In the genomic region with DNA sequence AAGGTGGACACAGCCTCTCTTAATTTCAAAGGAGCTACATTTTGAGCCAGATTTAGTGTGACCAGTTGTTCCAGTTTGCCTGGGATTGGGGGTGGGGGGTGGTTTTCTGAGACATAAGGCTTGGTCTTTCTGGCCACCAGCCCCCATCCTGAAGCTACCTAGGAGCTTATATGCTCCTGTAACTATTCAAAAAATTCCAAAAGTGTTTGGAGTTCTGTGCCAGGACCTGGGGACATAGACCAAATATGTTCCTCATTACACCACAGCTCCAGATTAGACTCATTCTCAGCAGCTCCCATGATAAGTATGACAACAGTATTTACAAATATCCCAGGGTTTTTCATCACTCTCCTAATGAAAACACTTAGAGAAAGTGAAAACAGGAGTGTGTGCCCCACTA, we compare ENCODE assay signal across 25 cellular contexts.
"Had no signal": no experiment of that assay in that cellular context is flagged by ENCODE, and none has a peak within 500 bp of the region (broad histone marks: within the 10 kb centered on the region; RNA-seq: fewer than 3 reads in every experiment).

No MANE protein-coding gene starts in this region.

- H3K4me3 Mint-ChIP-seq: activated B cell treated with CpG ODN at 0.5 μM for 24 hours; activated CD4-positive, alpha-beta T cell treated with anti-CD3 and anti-CD28 coated beads for 36 hours; activated naive CD8-positive, alpha-beta T cell treated with anti-CD3 and anti-CD28 coated beads, Interleukin-2, amount 10 ng/mL, durations not matched to agents 7 days and 5 days; natural killer cell treated with Interleukin-12 subunit alpha and Interleukin-12 subunit beta and Interleukin-15 and Interleukin-18, amount 100 ng/mL, for 72 hours; stimulated activated naive CD8-positive, alpha-beta T cell treated with anti-CD3 and anti-CD28 coated beads, Interleukin-15, amount 100 ng/mL, for 72 hours; T-helper 17 cell; type B pancreatic cell had no signal

- H3K36me3 ChIP-seq: esophagus muscularis mucosa, gastroesophageal sphincter, prostate gland, right atrium auricular region, suprapubic skin had no signal

- H3K27me3 Mint-ChIP-seq: activated B cell treated with CpG ODN at 0.5 μM for 24 hours, type B pancreatic cell had no signal

- ATAC-seq: activated CD4-positive, alpha-beta T cell treated with anti-CD3 and anti-CD28 coated beads for 36 hours; body of pancreas; gastroesophageal sphincter; left ventricle myocardium superior; natural killer cell treated with Interleukin-12 subunit alpha and Interleukin-12 subunit beta and Interleukin-15 and Interleukin-18, amount 100 ng/mL, for 72 hours; stimulated activated naive CD8-positive, alpha-beta T cell treated with anti-CD3 and anti-CD28 coated beads, Interleukin-15, amount 100 ng/mL, for 72 hours; T-helper 17 cell had no signal

- H3K9me3 ChIP-seq: body of pancreas, esophagus muscularis mucosa, gastroesophageal sphincter, prostate gland, right atrium auricular region, suprapubic skin had no signal

- FAIRE-seq: islet of Langerhans had no signal

- H3K4me1 Mint-ChIP-seq: activated CD4-positive, alpha-beta T cell treated with anti-CD3 and anti-CD28 coated beads for 36 hours; activated naive CD8-positive, alpha-beta T cell treated with anti-CD3 and anti-CD28 coated beads, Interleukin-2, amount 10 ng/mL, durations not matched to agents 7 days and 5 days; stimulated activated naive CD8-positive, alpha-beta T cell treated with anti-CD3 and anti-CD28 coated beads, Interleukin-15, amount 100 ng/mL, for 72 hours; T-helper 17 cell had no signal

- H3K36me3 Mint-ChIP-seq: activated naive CD8-positive, alpha-beta T cell treated with anti-CD3 and anti-CD28 coated beads, Interleukin-2, amount 10 ng/mL, durations not matched to agents 7 days and 5 days; natural killer cell treated with Interleukin-12 subunit alpha and Interleukin-12 subunit beta and Interleukin-15 and Interleukin-18, amount 100 ng/mL, for 72 hours; type B pancreatic cell had no signal

- H3K4me3 ChIP-seq: body of pancreas, esophagus muscularis mucosa, gastroesophageal sphincter, prostate gland, right atrium auricular region, suprapubic skin had no signal

- H3K27me3 ChIP-seq: body of pancreas, esophagus muscularis mucosa, gastroesophageal sphincter, right atrium auricular region, suprapubic skin had no signal

- H3K27ac Mint-ChIP-seq: activated B cell treated with CpG ODN at 0.5 μM for 24 hours; activated CD4-positive, alpha-beta T cell treated with anti-CD3 and anti-CD28 coated beads for 36 hours; activated naive CD8-positive, alpha-beta T cell treated with anti-CD3 and anti-CD28 coated beads, Interleukin-2, amount 10 ng/mL, durations not matched to agents 7 days and 5 days; T-helper 17 cell had no signal

- H3K4me1 ChIP-seq: body of pancreas, esophagus muscularis mucosa, gastroesophageal sphincter, prostate gland, right atrium auricular region had no signal

- H3K27ac ChIP-seq: body of pancreas, esophagus muscularis mucosa, gastroesophageal sphincter, prostate gland, right atrium auricular region, suprapubic skin had no signal

- H3K9me3 Mint-ChIP-seq: activated B cell treated with CpG ODN at 0.5 μM for 24 hours; activated naive CD8-positive, alpha-beta T cell treated with anti-CD3 and anti-CD28 coated beads, Interleukin-2, amount 10 ng/mL, durations not matched to agents 7 days and 5 days; natural killer cell treated with Interleukin-12 subunit alpha and Interleukin-12 subunit beta and Interleukin-15 and Interleukin-18, amount 100 ng/mL, for 72 hours; stimulated activated naive CD8-positive, alpha-beta T cell treated with anti-CD3 and anti-CD28 coated beads, Interleukin-15, amount 100 ng/mL, for 72 hours; type B pancreatic cell had no signal

- DNase-seq: activated B cell treated with CpG ODN at 0.5 μM for 24 hours; activated CD4-positive, alpha-beta T cell treated with anti-CD3 and anti-CD28 coated beads for 36 hours; activated CD4-positive, alpha-beta T cell treated with anti-CD3 and anti-CD28 coated beads, Interleukin-2, amount 50 U/mL, for 48 hours; activated naive CD4-positive, alpha-beta T cell treated with Interleukin-2 at 50 U/mL for 16 hours; activated naive CD8-positive, alpha-beta T cell treated with anti-CD3 and anti-CD28 coated beads, Interleukin-2, amount 10 ng/mL, durations not matched to agents 7 days and 5 days; activated T-cell treated with anti-CD3 and anti-CD28 coated beads, Interleukin-2, amount 50 U/mL, for 48 hours; amygdala; body of pancreas; caudate nucleus; effector memory CD4-positive, alpha-beta T cell; head of caudate nucleus; left ventricle myocardium superior; midbrain; stimulated activated CD4-positive, alpha-beta T cell treated with anti-CD3 and anti-CD28 coated beads, Interleukin-4, amount 100 ng/mL, for 4 hours; stimulated activated naive CD8-positive, alpha-beta T cell treated with anti-CD3 and anti-CD28 coated beads, Interleukin-15, amount 100 ng/mL, for 72 hours; SW 1271; T-helper 17 cell had no signal
